32 cellular contexts compared by ENCODE assay signal in genomic region chr6:156583083-156583482, GRCh38.
"Had no signal": no experiment of that assay in that cellular context is flagged by ENCODE, and none has a peak within 500 bp of the region (broad histone marks: within the 10 kb centered on the region; RNA-seq: fewer than 3 reads in every experiment).

No MANE protein-coding gene starts in this region.

- ATAC-seq: activated CD4-positive, alpha-beta T cell treated with anti-CD3 and anti-CD28 coated beads for 36 hours; activated naive CD8-positive, alpha-beta T cell treated with anti-CD3 and anti-CD28 coated beads, Interleukin-2, amount 50 U/mL, for 24 hours; activated T-cell treated with anti-CD3 and anti-CD28 coated beads, Interleukin-2, amount 50 U/mL, for 72 hours; foreskin keratinocyte; gastrocnemius medialis; heart right ventricle; T-helper 17 cell had no signal

- H3K4me2 ChIP-seq: hepatocyte had no signal

- H3K9me3 ChIP-seq: adrenal gland, body of pancreas, colonic mucosa had no signal

- H3K4me1 ChIP-seq: adrenal gland, body of pancreas, colonic mucosa, esophagus muscularis mucosa, gastrocnemius medialis, heart right ventricle had no signal

- H3K27me3 ChIP-seq: adrenal gland, body of pancreas, colonic mucosa, dorsolateral prefrontal cortex, esophagus muscularis mucosa, foreskin keratinocyte, gastrocnemius medialis, heart right ventricle, hepatocyte had no signal

- H3K36me3 ChIP-seq: adrenal gland, colonic mucosa, esophagus muscularis mucosa, gastrocnemius medialis, heart right ventricle, WERI-Rb-1 had no signal

- H3K4me3 ChIP-seq: adrenal gland, body of pancreas, colonic mucosa, dorsolateral prefrontal cortex, esophagus muscularis mucosa, gastrocnemius medialis, heart right ventricle, hepatocyte had no signal

- H2AFZ ChIP-seq: hepatocyte had no signal

- H3K79me2 ChIP-seq: hepatocyte had no signal

- DNase-seq: activated CD4-positive, alpha-beta memory T cell treated with anti-CD3 and anti-CD28 coated beads, Interleukin-2, amount 10 ng/mL, durations not matched to agents 7 days and 5 days; activated CD4-positive, alpha-beta T cell treated with anti-CD3 and anti-CD28 coated beads for 36 hours; activated CD4-positive, alpha-beta T cell treated with anti-CD3 and anti-CD28 coated beads, Interleukin-2, amount 10 ng/mL, durations not matched to agents 24 days and 14 days; activated CD4-positive, CD25-positive, alpha-beta regulatory T cell; activated CD4-positive, CD25-positive, alpha-beta regulatory T cell treated with anti-CD3 and anti-CD28 coated beads, Interleukin-2, amount 50 U/mL, for 72 hours; activated CD8-positive, alpha-beta memory T cell treated with anti-CD3 and anti-CD28 coated beads, Interleukin-2, amount 50 U/mL, for 48 hours; activated gamma-delta T cell; activated naive CD4-positive, alpha-beta T cell treated with anti-CD3 and anti-CD28 coated beads, Interleukin-2, amount 50 U/mL, for 16 hours; activated naive CD4-positive, alpha-beta T cell treated with Interleukin-2 at 50 U/mL for 16 hours; activated naive CD8-positive, alpha-beta T cell treated with anti-CD3 and anti-CD28 coated beads for 36 hours; activated naive CD8-positive, alpha-beta T cell treated with anti-CD3 and anti-CD28 coated beads, Interleukin-2, amount 50 U/mL, for 24 hours; activated T-cell treated with anti-CD3 and anti-CD28 coated beads for 4 hours; activated T-cell treated with anti-CD3 and anti-CD28 coated beads, Interleukin-2, amount 50 U/mL, for 24 hours; activated T-cell treated with anti-CD3 and anti-CD28 coated beads, Interleukin-2, amount 50 U/mL, for 72 hours; adrenal gland; aorta; central memory CD4-positive, alpha-beta T cell; cerebellar nuclear complex; colonic mucosa; dorsolateral prefrontal cortex; effector memory CD4-positive, alpha-beta T cell; erythroblast; gastrocnemius medialis; glutamatergic neuron; heart right ventricle; T-helper 17 cell; T1000; WERI-Rb-1 had no signal

- H3K27ac ChIP-seq: adrenal gland, body of pancreas, colonic mucosa, dorsolateral prefrontal cortex, esophagus muscularis mucosa, foreskin keratinocyte, gastrocnemius medialis, heart right ventricle, hepatocyte, WERI-Rb-1 had no signal
